In the genomic region with DNA sequence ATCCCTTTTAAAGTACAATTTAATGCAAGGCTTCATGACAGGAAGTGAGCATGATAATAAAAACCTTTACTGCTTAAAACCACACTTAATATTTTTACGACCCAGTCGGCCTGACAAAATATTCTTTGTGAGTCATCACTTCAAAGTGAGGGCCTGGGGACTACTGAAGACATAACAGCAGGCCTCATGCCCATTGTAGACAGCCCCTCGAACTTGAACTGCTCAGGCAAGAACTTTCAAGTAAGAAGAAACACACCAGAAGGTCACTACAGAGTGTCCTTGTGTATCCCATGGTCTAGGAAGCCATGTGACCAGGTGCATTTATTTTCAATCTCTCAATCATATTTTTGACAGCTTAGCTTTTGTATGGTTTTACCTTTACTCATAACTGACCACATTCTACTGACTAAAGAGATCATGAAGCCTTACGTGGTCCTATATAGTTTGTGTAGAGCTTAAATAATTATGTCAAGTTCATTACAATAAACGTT, we compare ENCODE assay signal across 13 cellular contexts.
DNase-seq lines count a peak whose midpoint lies in the region; ATAC-seq and TF ChIP-seq lines count a peak whose summit lies in the region.
"Had no signal": no experiment of that assay in that cellular context is flagged by ENCODE, and none has a peak within 500 bp of the region (broad histone marks: within the 10 kb centered on the region; RNA-seq: fewer than 3 reads in every experiment).

No MANE protein-coding gene starts in this region.

- DNase-seq in EH (ENCODE audit: low read depth) (peak; percentile 64), KBM-7 (peak; percentile 21), amniotic epithelial cell (ENCODE audit: low read depth) (peak; percentile 60), osteoblast (ENCODE audit: insufficient read length, low spot score, missing footprints) (no peak), AG20443 (ENCODE audit: low spot score) (no peak), HUDEP-2 (lab: John Stamatoyannopoulos, UW; ENCODE audit: unreplicated experiment in 76 of 76) (no peak)
- DNase-seq: activated T-cell treated with anti-CD3 and anti-CD28 coated beads for 4 hours; CD4-positive, alpha-beta memory T cell; NCI-H1694 treated with DMSO at 0.1 percent for 48 hours; spleen had no signal

- peaks cover 8% of the 10 kb centered on the region for H3K4me1 ChIP-seq in osteoblast (ENCODE audit: insufficient read depth, low read length)

- H3K9me3 ChIP-seq in osteoblast (ENCODE audit: low read depth, low read length), result no peaks in the 10 kb centered on the region
- H3K9me3 ChIP-seq: neutrophil, spleen had no signal

- no peaks in the 10 kb centered on the region for H4K20me1 ChIP-seq in osteoblast (ENCODE audit: insufficient read depth, low read length)

- H2AFZ ChIP-seq in osteoblast (ENCODE audit: low read length), result peak overlapping the region; percentile 54

- peaks cover 2% of the 10 kb centered on the region for H3K9me3 Mint-ChIP-seq in stimulated activated memory B cell treated with anti-CD40 and anti-IgM and Interleukin-4, amounts not matched to agents 10 μg/mL and 1 μg/mL and 100 μg/mL, for 72 hours
- H3K9me3 Mint-ChIP-seq: memory B cell had no signal

- H3K27ac Mint-ChIP-seq in stimulated activated memory B cell treated with anti-CD40 and anti-IgM and Interleukin-4, amounts not matched to agents 10 μg/mL and 1 μg/mL and 100 μg/mL, for 72 hours, result no peak overlapping the region
- H3K27ac Mint-ChIP-seq: CD4-positive, alpha-beta memory T cell had no signal

- no peaks in the 10 kb centered on the region for H3K27me3 Mint-ChIP-seq in stimulated activated memory B cell treated with anti-CD40 and anti-IgM and Interleukin-4, amounts not matched to agents 10 μg/mL and 1 μg/mL and 100 μg/mL, for 72 hours
- H3K27me3 Mint-ChIP-seq: CD4-positive, alpha-beta memory T cell; memory B cell had no signal

- H3K79me2 ChIP-seq in osteoblast (ENCODE audit: insufficient read depth, low read length), result no peaks in the 10 kb centered on the region

- H3K27me3 ChIP-seq in osteoblast (ENCODE audit: insufficient read depth, low read length), result no peaks in the 10 kb centered on the region
- H3K27me3 ChIP-seq: neutrophil, spleen had no signal

- TF ChIP-seq CTCF in osteoblast (IDR thresholded peaks at IDR 0.05; ENCODE audit: extremely low read depth, low read depth, low read length), result no peak

- H3K36me3 ChIP-seq in osteoblast (ENCODE audit: insufficient read depth, low read length), result no peaks in the 10 kb centered on the region
- H3K36me3 ChIP-seq: neutrophil, spleen had no signal

- no peak for ATAC-seq in stimulated activated memory B cell treated with anti-CD40 and anti-IgM and Interleukin-4, amounts not matched to agents 10 μg/mL and 1 μg/mL and 100 μg/mL, for 72 hours

- H3K4me1 Mint-ChIP-seq in stimulated activated memory B cell treated with anti-CD40 and anti-IgM and Interleukin-4, amounts not matched to agents 10 μg/mL and 1 μg/mL and 100 μg/mL, for 72 hours, result peaks cover 6% of the 10 kb centered on the region

- no peaks in the 10 kb centered on the region for H3K36me3 Mint-ChIP-seq in stimulated activated memory B cell treated with anti-CD40 and anti-IgM and Interleukin-4, amounts not matched to agents 10 μg/mL and 1 μg/mL and 100 μg/mL, for 72 hours
- H3K36me3 Mint-ChIP-seq: CD4-positive, alpha-beta memory T cell; memory B cell had no signal

- no peak overlapping the region for H3K4me3 ChIP-seq in osteoblast (ENCODE audit: insufficient read depth, low read length)
- H3K4me3 ChIP-seq: spleen had no signal

- in situ Hi-C loops in KBM-7 (cut with MboI; ENCODE audit: low pct_unique_long_range_greater_than_20kb, low sequenced_read_pairs), result no loop called here

- H3K27ac ChIP-seq in osteoblast (ENCODE audit: low read depth, low read length), result no peak overlapping the region
- H3K27ac ChIP-seq: spleen had no signal

- no peak overlapping the region for H3K4me3 Mint-ChIP-seq in stimulated activated memory B cell treated with anti-CD40 and anti-IgM and Interleukin-4, amounts not matched to agents 10 μg/mL and 1 μg/mL and 100 μg/mL, for 72 hours
- H3K4me3 Mint-ChIP-seq: CD4-positive, alpha-beta memory T cell; memory B cell had no signal

- no peak overlapping the region for H3K4me2 ChIP-seq in osteoblast (ENCODE audit: insufficient read depth, low read length)

Comparison
In these comparisons a context has a peak if more than half of its experiments do, and no peak if none do; other contexts are left out.
1. DNase-seq: peak in EH (single experiment), KBM-7 (single experiment) and amniotic epithelial cell (single experiment); none in osteoblast (single experiment), AG20443 (single experiment) and HUDEP-2 (0 of 76).